ENCODE assay signal across 10 cellular contexts in genomic region chr4:8188743-8189550, GRCh38. TPM values are rescaled to one million over a fixed set of nuclear protein-coding genes. Genes with fewer than 3 reads are reported as not detected.
DNase-seq lines count a peak whose midpoint lies in the region; ATAC-seq lines count a peak whose summit lies in the region.
"Had no signal": no experiment of that assay in that cellular context is flagged by ENCODE, and none has a peak within 500 bp of the region (broad histone marks: within the 10 kb centered on the region; RNA-seq: fewer than 3 reads in every experiment).

No MANE protein-coding gene starts in this region.

- CTCF ChIA-PET in activated CD4-positive, alpha-beta T cell treated with anti-CD3 and anti-CD28 coated beads for 36 hours (lab: Charles Lee) = no interaction called here

- H3K27ac Mint-ChIP-seq in activated CD4-positive, alpha-beta T cell treated with anti-CD3 and anti-CD28 coated beads for 36 hours = no peak overlapping the region
- H3K27ac Mint-ChIP-seq: activated CD4-positive, alpha-beta T cell treated with anti-CD3 and anti-CD28 coated beads, Interleukin-2, amount 10 ng/mL, durations not matched to agents 24 days and 14 days had no signal

- H3K9me3 Mint-ChIP-seq in activated CD4-positive, alpha-beta T cell treated with anti-CD3 and anti-CD28 coated beads for 36 hours (ENCODE audit: low read depth) = no peaks in the 10 kb centered on the region
- H3K9me3 Mint-ChIP-seq: activated CD4-positive, alpha-beta T cell treated with anti-CD3 and anti-CD28 coated beads, Interleukin-2, amount 10 ng/mL, durations not matched to agents 24 days and 14 days; CD4-positive, CD25-positive, alpha-beta regulatory T cell had no signal

- no peaks in the 10 kb centered on the region for H3K36me3 Mint-ChIP-seq in activated CD4-positive, alpha-beta T cell treated with anti-CD3 and anti-CD28 coated beads for 36 hours (ENCODE audit: low read depth)
- H3K36me3 Mint-ChIP-seq: CD4-positive, CD25-positive, alpha-beta regulatory T cell had no signal

- peaks cover 2% of the 10 kb centered on the region for H3K4me1 Mint-ChIP-seq in activated CD4-positive, alpha-beta T cell treated with anti-CD3 and anti-CD28 coated beads for 36 hours
- H3K4me1 Mint-ChIP-seq: activated CD4-positive, alpha-beta T cell treated with anti-CD3 and anti-CD28 coated beads, Interleukin-2, amount 10 ng/mL, durations not matched to agents 24 days and 14 days had no signal

- no peaks in the 10 kb centered on the region for H3K27me3 Mint-ChIP-seq in activated CD4-positive, alpha-beta T cell treated with anti-CD3 and anti-CD28 coated beads for 36 hours
- H3K27me3 Mint-ChIP-seq: activated CD4-positive, alpha-beta T cell treated with anti-CD3 and anti-CD28 coated beads, Interleukin-2, amount 10 ng/mL, durations not matched to agents 24 days and 14 days had no signal

- POLR2A ChIA-PET in activated CD4-positive, alpha-beta T cell treated with anti-CD3 and anti-CD28 coated beads for 36 hours (lab: Charles Lee) = no interaction called here

- intact Hi-C loops in activated CD4-positive, alpha-beta T cell treated with anti-CD3 and anti-CD28 coated beads for 36 hours (cut with DNase I, micrococcal nuclease) = no loop called here

- no peak for ATAC-seq in activated CD4-positive, alpha-beta T cell treated with anti-CD3 and anti-CD28 coated beads for 36 hours
- no peak for ATAC-seq in HG03354 (IDR thresholded peaks at IDR 0.05; ENCODE audit: poor library complexity, severe bottlenecking, unreplicated experiment)

- DNase-seq in DMS153 treated with DMSO at 0.1 percent for 48 hours (lab: John Stamatoyannopoulos, UW; ENCODE audit: unreplicated experiment) (peak; percentile 76), NCI-H345 (lab: John Stamatoyannopoulos, UW) (peak; percentile 94), epithelial cell of prostate (ENCODE audit: low read depth, low spot score) (peak; percentile 95), nucleus accumbens (lab: John Stamatoyannopoulos, UW) (peak in 35 of 56 donors; percentile 11 to 74 (median 39)), glomerular visceral epithelial cell (ENCODE audit: extremely low spot score) (no peak)
- DNase-seq in activated CD4-positive, alpha-beta T cell treated with anti-CD3 and anti-CD28 coated beads for 36 hours = no peak
- DNase-seq in stimulated activated CD4-positive, alpha-beta T cell treated with anti-CD3 and anti-CD28 coated beads, Interleukin-4, amount 100 ng/mL, for 24 hours = no peak
- DNase-seq: activated CD4-positive, alpha-beta T cell treated with anti-CD3 and anti-CD28 coated beads, Interleukin-2, amount 10 ng/mL, durations not matched to agents 24 days and 14 days; CD4-positive, CD25-positive, alpha-beta regulatory T cell had no signal

- peak overlapping the region; percentile 82 for H3K27ac ChIP-seq in epithelial cell of prostate

- no peak overlapping the region for H3K4me3 Mint-ChIP-seq in activated CD4-positive, alpha-beta T cell treated with anti-CD3 and anti-CD28 coated beads for 36 hours
- H3K4me3 Mint-ChIP-seq: activated CD4-positive, alpha-beta T cell treated with anti-CD3 and anti-CD28 coated beads, Interleukin-2, amount 10 ng/mL, durations not matched to agents 24 days and 14 days had no signal

RNA-seq across cellular contexts. Expression of gene SH3TC1, which starts 10.1 kb away (rescaled TPM):
- total RNA-seq in activated CD4-positive, alpha-beta T cell treated with anti-CD3 and anti-CD28 coated beads for 36 hours = 10 to 100 TPM; 11.1 to 18.3 TPM

RNA-seq across cellular contexts. Expression of gene ABLIM2, which starts 30.3 kb away (rescaled TPM):
- total RNA-seq in activated CD4-positive, alpha-beta T cell treated with anti-CD3 and anti-CD28 coated beads for 36 hours = under 1 TPM; 0.58 to 0.64 TPM

Comparison
In these comparisons a context has a peak if more than half of its experiments do, and no peak if none do; other contexts are left out.
1. DNase-seq: peak in DMS153 treated with DMSO at 0.1 percent for 48 hours (single experiment), NCI-H345 (single experiment), epithelial cell of prostate (single experiment) and nucleus accumbens (35 of 56); none in activated CD4-positive, alpha-beta T cell treated with anti-CD3 and anti-CD28 coated beads for 36 hours (single experiment), stimulated activated CD4-positive, alpha-beta T cell treated with anti-CD3 and anti-CD28 coated beads, Interleukin-4, amount 100 ng/mL, for 24 hours (single experiment) and glomerular visceral epithelial cell (single experiment).